ENCODE assay signal across 1 cellular context in the genomic region with DNA sequence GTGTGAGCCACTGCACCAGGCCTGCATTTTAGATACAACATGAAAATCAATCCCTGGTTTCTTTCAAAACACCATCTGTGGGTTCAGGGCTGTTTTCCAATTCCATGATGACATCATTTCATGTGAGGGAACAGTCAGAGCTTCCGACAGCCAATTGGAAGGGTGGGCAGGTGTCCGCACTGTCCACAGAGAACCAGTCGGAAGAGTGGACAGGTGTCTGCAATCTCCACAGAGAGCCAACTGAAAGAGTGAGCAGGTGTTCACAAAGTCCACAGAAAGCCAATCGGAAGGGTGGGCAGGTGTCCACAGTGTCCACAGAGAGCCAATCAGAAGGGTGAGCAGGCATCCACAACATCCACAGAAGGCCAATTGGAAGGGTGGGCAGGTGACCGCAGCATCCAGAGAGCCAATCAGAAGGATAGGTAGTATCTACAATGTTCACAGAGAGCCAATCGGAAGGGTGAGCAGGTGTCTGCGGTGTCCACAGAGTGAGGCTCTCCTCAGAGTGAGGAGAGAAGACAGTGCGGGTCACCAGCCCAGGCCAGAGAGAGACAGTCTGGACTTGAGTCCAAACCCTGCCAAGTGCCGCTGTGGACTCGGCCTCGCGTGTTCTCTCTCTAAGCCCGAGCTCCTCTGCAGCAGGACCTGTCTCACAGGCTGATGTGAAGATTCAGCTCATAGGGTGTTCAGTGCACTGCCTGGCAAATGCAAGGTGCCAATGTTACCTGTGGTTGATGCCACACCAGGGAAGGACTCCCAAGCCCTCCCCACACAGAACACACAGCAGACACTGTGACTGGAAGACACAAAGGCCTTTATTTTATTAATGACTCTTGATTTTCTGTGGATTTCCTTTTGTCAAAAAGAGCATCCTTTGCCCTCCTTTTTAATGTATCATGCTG.
TF ChIP-seq lines count a peak whose summit lies in the region.

No MANE protein-coding gene starts in this region.

TF ChIP-seq in HepG2, 621 proteins besides CTCF, POLR2A, EP300 and RAD21:
- TF ChIP-seq ZNF326 (CRISPR knock-in tag; IDR thresholded peaks at IDR 0.05; ENCODE audit: borderline replicate concordance) = no peak
- TF ChIP-seq FIP1L1 (IDR thresholded peaks at IDR 0.05; ENCODE audit: borderline replicate concordance, insufficient read depth, low read depth, low read length) = no peak
- TF ChIP-seq ATF7 (IDR thresholded peaks at IDR 0.05) = peak; percentile 87
- no peak for TF ChIP-seq ATF7 (CRISPR knock-in tag; IDR thresholded peaks at IDR 0.05)
- 0 out of 2 replicates have a peak, but pooled peaks have one; percentile 9 for TF ChIP-seq CREB1 (IDR thresholded peaks at IDR 0.05)
- no peak for TF ChIP-seq CREB1 (CRISPR knock-in tag; IDR thresholded peaks at IDR 0.05)
